ENCODE assay signal across 21 cellular contexts in genomic region chr16:60636117-60636516, GRCh38.
"Had no signal": no experiment of that assay in that cellular context is flagged by ENCODE, and none has a peak within 500 bp of the region (broad histone marks: within the 10 kb centered on the region; RNA-seq: fewer than 3 reads in every experiment).

No MANE protein-coding gene starts in this region.

- H3K27me3 Mint-ChIP-seq: activated naive CD8-positive, alpha-beta T cell treated with anti-CD3 and anti-CD28 coated beads for 36 hours; central memory CD8-positive, alpha-beta T cell had no signal

- FAIRE-seq: endothelial cell of umbilical vein, kidney had no signal

- H3K4me3 Mint-ChIP-seq: activated CD8-positive, alpha-beta T cell treated with anti-CD3 and anti-CD28 coated beads, Interleukin-2, amount 10 ng/mL, durations not matched to agents 7 days and 5 days; activated naive CD8-positive, alpha-beta T cell treated with anti-CD3 and anti-CD28 coated beads for 36 hours; activated T-cell treated with anti-CD3 and anti-CD28 coated beads, Interleukin-2, amount 50 U/mL, for 72 hours; central memory CD8-positive, alpha-beta T cell; nephron progenitor cell had no signal

- DNase-seq: activated CD4-positive, alpha-beta T cell treated with anti-CD3 and anti-CD28 coated beads for 48 hours; activated CD8-positive, alpha-beta memory T cell treated with anti-CD3 and anti-CD28 coated beads, Interleukin-2, amount 50 U/mL, for 48 hours; activated CD8-positive, alpha-beta T cell treated with anti-CD3 and anti-CD28 coated beads, Interleukin-2, amount 10 ng/mL, durations not matched to agents 7 days and 5 days; activated gamma-delta T cell; activated naive CD8-positive, alpha-beta T cell treated with anti-CD3 and anti-CD28 coated beads for 36 hours; activated T-cell treated with anti-CD3 and anti-CD28 coated beads, Interleukin-2, amount 50 U/mL, for 72 hours; amygdala; body of pancreas; cortex of kidney; effector CD4-positive, alpha-beta T cell; foreskin melanocyte; kidney; nephron progenitor cell; right lobe of liver; stimulated activated naive CD8-positive, alpha-beta T cell treated with anti-CD3 and anti-CD28 coated beads, Interleukin-15, Interleukin-2, amounts not matched to agents 100 U/mL and 50 U/mL, for 24 hours; T-helper 2 cell; upper lobe of right lung had no signal

- ATAC-seq: activated CD8-positive, alpha-beta T cell treated with anti-CD3 and anti-CD28 coated beads, Interleukin-2, amount 10 ng/mL, durations not matched to agents 7 days and 5 days; activated T-cell treated with anti-CD3 and anti-CD28 coated beads, Interleukin-2, amount 50 U/mL, for 72 hours; body of pancreas; right lobe of liver; stimulated activated naive CD8-positive, alpha-beta T cell treated with anti-CD3 and anti-CD28 coated beads, Interleukin-15, Interleukin-2, amounts not matched to agents 100 U/mL and 50 U/mL, for 24 hours; upper lobe of right lung had no signal

- H3K4me1 Mint-ChIP-seq: activated naive CD8-positive, alpha-beta T cell treated with anti-CD3 and anti-CD28 coated beads for 36 hours; central memory CD8-positive, alpha-beta T cell; nephron progenitor cell had no signal

- H3K36me3 Mint-ChIP-seq: activated naive CD8-positive, alpha-beta T cell treated with anti-CD3 and anti-CD28 coated beads for 36 hours had no signal

- H3K27me3 ChIP-seq: body of pancreas, right lobe of liver, suprapubic skin, upper lobe of right lung had no signal

- H3K36me3 ChIP-seq: prostate gland, right lobe of liver, suprapubic skin, upper lobe of right lung had no signal

- H3K9me3 ChIP-seq: body of pancreas, prostate gland, right lobe of liver had no signal

- H3K27ac ChIP-seq: body of pancreas, prostate gland, right lobe of liver, suprapubic skin, upper lobe of right lung had no signal

- H3K27ac Mint-ChIP-seq: activated CD8-positive, alpha-beta T cell treated with anti-CD3 and anti-CD28 coated beads, Interleukin-2, amount 10 ng/mL, durations not matched to agents 7 days and 5 days; activated naive CD8-positive, alpha-beta T cell treated with anti-CD3 and anti-CD28 coated beads for 36 hours; activated T-cell treated with anti-CD3 and anti-CD28 coated beads, Interleukin-2, amount 50 U/mL, for 72 hours; nephron progenitor cell had no signal

- H3K4me1 ChIP-seq: body of pancreas, prostate gland, right lobe of liver, suprapubic skin, upper lobe of right lung had no signal

- H3K4me3 ChIP-seq: body of pancreas, prostate gland, right lobe of liver, suprapubic skin, upper lobe of right lung had no signal
